ENCODE assay signal across 10 cellular contexts in the genomic region with DNA sequence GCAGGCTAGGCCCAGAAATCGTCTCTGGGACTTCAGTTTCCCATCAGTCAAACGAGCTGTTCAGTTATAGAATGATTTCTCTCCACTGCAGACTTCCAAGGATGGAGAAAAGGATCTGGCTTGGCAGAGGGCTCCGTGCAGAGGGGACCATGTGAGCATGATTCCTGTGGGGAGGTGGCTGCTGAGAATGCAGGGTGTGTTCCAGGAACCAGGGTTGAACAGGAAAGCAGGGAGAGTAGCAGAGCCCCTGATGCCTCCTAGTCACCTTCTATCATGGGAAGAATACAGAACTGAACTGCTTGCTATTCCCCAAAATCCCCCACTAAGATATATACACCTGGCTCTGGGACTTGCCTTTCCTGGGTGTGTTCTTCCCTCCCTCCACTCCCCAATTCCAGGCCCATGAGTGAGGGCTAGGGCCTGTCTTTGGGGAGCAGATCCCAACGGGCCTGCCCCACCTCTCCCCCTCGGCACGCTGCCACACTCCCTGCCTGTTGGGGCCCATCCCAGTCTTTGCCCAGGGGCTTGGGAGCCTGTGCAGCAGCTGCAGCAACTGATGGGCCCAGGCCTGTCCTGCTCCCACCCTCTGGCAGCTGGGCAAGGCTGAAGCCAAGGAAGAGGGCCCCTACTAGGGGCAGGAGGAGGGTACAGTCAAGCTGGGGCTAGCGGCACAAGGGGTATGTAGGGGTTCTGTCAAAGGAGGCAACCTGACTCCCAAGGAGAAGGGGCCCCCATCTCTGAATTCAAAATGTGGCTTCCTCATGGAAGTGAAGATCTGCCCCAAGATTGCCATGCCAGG. TPM values are rescaled to one million over a fixed set of nuclear protein-coding genes. Genes with fewer than 3 reads are reported as not detected.
DNase-seq lines count a peak whose midpoint lies in the region; ATAC-seq and TF ChIP-seq lines count a peak whose summit lies in the region.
"Had no signal": no experiment of that assay in that cellular context is flagged by ENCODE, and none has a peak within 500 bp of the region (broad histone marks: within the 10 kb centered on the region; RNA-seq: fewer than 3 reads in every experiment).

No MANE protein-coding gene starts in this region.

- ATAC-seq in GM18517 (IDR thresholded peaks at IDR 0.05; ENCODE audit: unreplicated experiment), result no peak

- H3K4me1 Mint-ChIP-seq in CD8-positive, alpha-beta memory T cell, result peaks cover 3 to 7% (median 5%) of the 10 kb centered on the region in 3 donors

- H3K9me3 Mint-ChIP-seq in CD8-positive, alpha-beta memory T cell, result no peaks in the 10 kb centered on the region
- H3K9me3 Mint-ChIP-seq: activated B cell treated with CpG ODN at 0.5 μM for 24 hours had no signal

- H3K4me1 ChIP-seq in BLaER1, result peaks cover 66% of the 10 kb centered on the region
- peaks cover 36 to 37% of the 10 kb centered on the region in 2 donors for H3K4me1 ChIP-seq in neuronal stem cell (ENCODE audit: control insufficient read depth in 2 of 2, insufficient read depth in 1 of 2, low read depth in 1 of 2, low read length in 2 of 2)
- H3K4me1 ChIP-seq in CD8-positive, alpha-beta memory T cell (ENCODE audit: insufficient read depth, low read length), result peaks cover 18% of the 10 kb centered on the region

- peak overlapping the region; percentile 4 for H2BK15ac ChIP-seq in neuronal stem cell (ENCODE audit: low read length)

- peak overlapping the region; percentile 15 for H2AK5ac ChIP-seq in neuronal stem cell (ENCODE audit: low read depth, low read length)

- peak overlapping the region; percentile 10 for H2BK12ac ChIP-seq in neuronal stem cell (ENCODE audit: low read length)

- TF ChIP-seq CTCF in epithelial cell of proximal tubule (conservative IDR thresholded peaks at IDR 0.05; ENCODE audit: low read depth, low read length), result no peak

- CTCF ChIA-PET in CD8-positive, alpha-beta memory T cell (lab: Charles Lee), result interaction anchor here (1.0 to 27.9 kb wide), 3 partner anchors 8 to 80 kb away, joined by 3 to 732 read pairs (median 37); a partner anchor contains a TSS

- no peaks in the 10 kb centered on the region for H3K36me3 Mint-ChIP-seq in CD8-positive, alpha-beta memory T cell

- H3K9me3 ChIP-seq in BLaER1, result no peaks in the 10 kb centered on the region
- no peaks in the 10 kb centered on the region for H3K9me3 ChIP-seq in neuronal stem cell (replicated peaks in 1 of 2; ENCODE audit: control insufficient read depth in 2 of 2, insufficient read depth in 1 of 2, low read depth in 1 of 2, low read length in 2 of 2)
- H3K9me3 ChIP-seq in CD8-positive, alpha-beta memory T cell (ENCODE audit: low read length), result no peaks in the 10 kb centered on the region

- H3K27ac ChIP-seq in BLaER1 (no peak overlapping the region), neuronal stem cell (replicated peaks; ENCODE audit: low read length) (peak overlapping the region; percentile 95)
- no peak overlapping the region for H3K27ac ChIP-seq in CD8-positive, alpha-beta memory T cell (ENCODE audit: low read depth, low read length)

- H3K36me3 ChIP-seq in BLaER1, result peaks cover 44% of the 10 kb centered on the region
- peaks cover 26 to 60% of the 10 kb centered on the region in 2 donors for H3K36me3 ChIP-seq in neuronal stem cell (replicated peaks in 1 of 2; ENCODE audit: control insufficient read depth in 2 of 2, insufficient read depth in 2 of 2, low read length in 2 of 2)
- H3K36me3 ChIP-seq in CD8-positive, alpha-beta memory T cell (ENCODE audit: insufficient read depth, low read length), result no peaks in the 10 kb centered on the region

- H3K4ac ChIP-seq in neuronal stem cell (ENCODE audit: low read length), result no peak overlapping the region

- no peak overlapping the region for H4K91ac ChIP-seq in neuronal stem cell (ENCODE audit: low read depth, low read length, poor library complexity)

- H2BK5ac ChIP-seq in neuronal stem cell (ENCODE audit: low read length), result peak overlapping the region; percentile 62

- H2AFZ ChIP-seq in neuronal stem cell (ENCODE audit: low read length), result no peak overlapping the region

- H3K9ac ChIP-seq in BLaER1 (peak overlapping the region; percentile 63; the same call in 1 of the 2 replicates), neuronal stem cell (ENCODE audit: low read depth, low read length, poor library complexity) (peak overlapping the region; percentile 82)

- peak overlapping the region in 1 of 8 donors; percentile 25 for H3K27ac Mint-ChIP-seq in CD8-positive, alpha-beta memory T cell
- H3K27ac Mint-ChIP-seq: activated B cell treated with CpG ODN at 0.5 μM for 24 hours had no signal

- H2BK120ac ChIP-seq in neuronal stem cell (ENCODE audit: low read depth, low read length), result no peak overlapping the region

- DNase-seq in NCI-H2171 (lab: John Stamatoyannopoulos, UW) (peak; percentile 82), epithelial cell of proximal tubule (ENCODE audit: low read depth) (no peak), neuronal stem cell (ENCODE audit: low spot score) (no peak), DMS153 treated with DMSO at 0.1 percent for 48 hours (lab: John Stamatoyannopoulos, UW; ENCODE audit: unreplicated experiment) (no peak), head of caudate nucleus (no peak)
- no peak for DNase-seq in CD8-positive, alpha-beta memory T cell
- DNase-seq: activated B cell treated with CpG ODN at 0.5 μM for 24 hours, NCI-H345 had no signal

- H3K23ac ChIP-seq in neuronal stem cell (ENCODE audit: low read depth, low read length, poor library complexity), result peak overlapping the region; percentile 19

- H3K4me3 ChIP-seq in BLaER1 (peak overlapping the region; percentile 88), epithelial cell of proximal tubule (ENCODE audit: low read depth, low read length) (peak overlapping the region; percentile 93), neuronal stem cell (ENCODE audit: low read length in 2 of 2) (peak overlapping the region; percentile 77 to 89)
- H3K4me3 ChIP-seq in CD8-positive, alpha-beta memory T cell (ENCODE audit: low read length), result no peak overlapping the region

- H3K27me3 ChIP-seq in BLaER1 (peaks cover 22% of the 10 kb centered on the region), neuronal stem cell (ENCODE audit: control insufficient read depth in 3 of 3, insufficient read depth in 3 of 3, low read depth in 1 of 3, low read length in 3 of 3) (no peaks in the 10 kb centered on the region)
- no peaks in the 10 kb centered on the region for H3K27me3 ChIP-seq in CD8-positive, alpha-beta memory T cell (ENCODE audit: insufficient read depth, low read length, poor library complexity, severe bottlenecking)

- POLR2A ChIA-PET in CD8-positive, alpha-beta memory T cell (lab: Charles Lee), result no interaction called here

- H3K27me3 Mint-ChIP-seq in CD8-positive, alpha-beta memory T cell, result peaks cover 0 to 13% of the 10 kb centered on the region in 2 donors

- peak overlapping the region in 2 of 7 donors; percentile 63 to 79 for H3K4me3 Mint-ChIP-seq in CD8-positive, alpha-beta memory T cell

- H4K20me1 ChIP-seq in BLaER1, result peaks cover 41% of the 10 kb centered on the region

- H3K14ac ChIP-seq in neuronal stem cell (ENCODE audit: low read length), result peak overlapping the region; percentile 42

- peak overlapping the region; percentile 97 for H3K4me2 ChIP-seq in BLaER1
- peak overlapping the region; percentile 72 for H3K4me2 ChIP-seq in neuronal stem cell (ENCODE audit: insufficient read depth, low read length, poor library complexity, severe bottlenecking)

- intact Hi-C loops in head of caudate nucleus (cut with DNase I), result no loop called here

- peak overlapping the region; percentile 88 for H3K18ac ChIP-seq in neuronal stem cell (ENCODE audit: low read length)

- H3K79me1 ChIP-seq in neuronal stem cell (ENCODE audit: low read depth, low read length), result peaks cover 19% of the 10 kb centered on the region

- H4K8ac ChIP-seq in neuronal stem cell (ENCODE audit: low read depth, low read length), result no peak overlapping the region

- no CpG with 5 or more reads among the region's 7 CpGs for WGBS in neuronal stem cell (ENCODE audit: extremely low coverage in 2 of 2, insufficient read length in 2 of 2, insufficient replicate concordance in 1 of 2), 2 donors

RNA-seq across cellular contexts. Expression of a gene that starts 3.3 kb away (rescaled TPM):
- total RNA-seq in epithelial cell of proximal tubule, result 63.2 and 105 TPM in 2 replicates
- 63.6 TPM for polyA plus RNA-seq in neuronal stem cell (2013, experiment 1 of 2)
- 64.1 TPM for polyA plus RNA-seq in neuronal stem cell (2013, experiment 2 of 2)
- 1 to 10 TPM in 1 of 2 experiments, under 1 TPM in 1; 0.90 to 1.2 TPM for total RNA-seq in CD8-positive, alpha-beta memory T cell
- 0.64 TPM for polyA plus RNA-seq in CD8-positive, alpha-beta memory T cell

RNA-seq across cellular contexts. Expression of a gene that starts 22.2 kb away (rescaled TPM):
- 40.0 and 70.5 TPM in 2 replicates for total RNA-seq in epithelial cell of proximal tubule
- polyA plus RNA-seq in neuronal stem cell (2013, experiment 1 of 2), result 59.1 TPM
- polyA plus RNA-seq in neuronal stem cell (2013, experiment 2 of 2), result 60.9 TPM
- total RNA-seq in CD8-positive, alpha-beta memory T cell, result 10 to 100 TPM; 43.3 to 48.3 TPM
- 24.6 TPM for polyA plus RNA-seq in CD8-positive, alpha-beta memory T cell

RNA-seq across cellular contexts. Expression of a gene that starts 30.9 kb away (rescaled TPM):
- 6.0 and 9.4 TPM in 2 replicates for total RNA-seq in epithelial cell of proximal tubule
- 7.0 TPM for polyA plus RNA-seq in neuronal stem cell (2013, experiment 1 of 2)
- 6.1 TPM for polyA plus RNA-seq in neuronal stem cell (2013, experiment 2 of 2)
- total RNA-seq in CD8-positive, alpha-beta memory T cell, result 1 to 10 TPM; 7.5 to 8.3 TPM
- polyA plus RNA-seq in CD8-positive, alpha-beta memory T cell, result 5.8 TPM

RNA-seq across cellular contexts. Expression of a gene that starts 49.9 kb away (rescaled TPM):
- 70.5 and 142 TPM in 2 replicates for total RNA-seq in epithelial cell of proximal tubule
- polyA plus RNA-seq in neuronal stem cell (2013, experiment 1 of 2), result 88.1 TPM
- 93.5 TPM for polyA plus RNA-seq in neuronal stem cell (2013, experiment 2 of 2)
- 100 to 1,000 TPM; 191 to 200 TPM for total RNA-seq in CD8-positive, alpha-beta memory T cell
- polyA plus RNA-seq in CD8-positive, alpha-beta memory T cell, result 41.3 TPM

RNA-seq across cellular contexts. Expression of a gene that starts 55.6 kb away (rescaled TPM):
- 388 and 413 TPM in 2 replicates for total RNA-seq in epithelial cell of proximal tubule
- 136 TPM for polyA plus RNA-seq in neuronal stem cell (2013, experiment 1 of 2)
- polyA plus RNA-seq in neuronal stem cell (2013, experiment 2 of 2), result 135 TPM
- 100 to 1,000 TPM; 186 to 198 TPM for total RNA-seq in CD8-positive, alpha-beta memory T cell
- 37.1 TPM for polyA plus RNA-seq in CD8-positive, alpha-beta memory T cell

Comparison
In these comparisons a context has a peak if more than half of its experiments do, and no peak if none do; other contexts are left out.
1. RNA of a gene that starts 3.3 kb away (total RNA-seq): 63.2 to 105 TPM in epithelial cell of proximal tubule; 0.90 to 1.2 TPM in CD8-positive, alpha-beta memory T cell; every median in the first group is over 10 times any median in the second.